Comparison of ENCODE assay signal across 11 cellular contexts in genomic region chr9:68335935-68336334, GRCh38. TPM values are rescaled to one million over a fixed set of nuclear protein-coding genes. Genes with fewer than 3 reads are reported as not detected.
"Had no signal": no experiment of that assay in that cellular context is flagged by ENCODE, and none has a peak within 500 bp of the region (broad histone marks: within the 10 kb centered on the region; RNA-seq: fewer than 3 reads in every experiment).

No MANE protein-coding gene starts in this region.

RNA-seq across cellular contexts. Expression of gene PGM5, which starts 20.5 kb away (rescaled TPM):
- total RNA-seq: activated B cell treated with CpG ODN at 0.5 μM for 24 hours; activated CD4-positive, alpha-beta T cell treated with anti-CD3 and anti-CD28 coated beads, Interleukin-2, amount 10 ng/mL, durations not matched to agents 24 days and 14 days; activated CD8-positive, alpha-beta T cell treated with anti-CD3 and anti-CD28 coated beads, Interleukin-2, amount 10 ng/mL, durations not matched to agents 7 days and 5 days; activated naive CD8-positive, alpha-beta T cell treated with anti-CD3 and anti-CD28 coated beads for 36 hours; activated T-cell treated with anti-CD3 and anti-CD28 coated beads, Interleukin-2, amount 50 U/mL, for 4 hours had no signal
- polyA plus RNA-seq: IgD-negative memory B cell, SK-N-SH had no signal

RNA-seq across cellular contexts. Expression of gene FOXD4L3, which starts 33.3 kb away (rescaled TPM):
- total RNA-seq: activated B cell treated with CpG ODN at 0.5 μM for 24 hours; activated CD4-positive, alpha-beta T cell treated with anti-CD3 and anti-CD28 coated beads, Interleukin-2, amount 10 ng/mL, durations not matched to agents 24 days and 14 days; activated T-cell treated with anti-CD3 and anti-CD28 coated beads, Interleukin-2, amount 50 U/mL, for 4 hours; ascending aorta; RPMI7951; SJSA1 had no signal
- polyA plus RNA-seq: adipose tissue, IgD-negative memory B cell had no signal
